ENCODE assay signal across 8 cellular contexts in the genomic region with DNA sequence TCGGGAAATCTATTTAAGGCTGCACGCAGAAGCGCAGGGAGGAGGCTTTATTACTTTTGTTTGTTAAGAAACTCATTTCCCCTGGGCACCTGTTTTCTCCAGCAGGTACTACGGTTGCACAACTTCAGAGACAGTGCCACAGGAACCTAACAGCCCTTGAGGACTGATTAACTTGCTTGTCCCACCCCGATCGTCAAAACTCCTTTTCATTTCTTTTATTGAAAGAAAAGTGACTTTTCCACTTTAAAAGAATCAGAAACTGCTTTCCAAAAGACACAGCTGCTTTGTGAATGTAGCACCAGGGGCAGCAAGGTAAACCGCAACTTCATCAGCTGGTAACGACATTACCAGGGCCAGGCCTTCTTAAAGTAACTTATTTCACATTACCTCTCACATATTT. TPM values are rescaled to one million over a fixed set of nuclear protein-coding genes. Genes with fewer than 3 reads are reported as not detected.
DNase-seq lines count a peak whose midpoint lies in the region; ATAC-seq, FAIRE-seq and TF ChIP-seq lines count a peak whose summit lies in the region.

No MANE protein-coding gene starts in this region.

- no peaks in the 10 kb centered on the region for H3K9me3 Mint-ChIP-seq in activated CD8-positive, alpha-beta memory T cell treated with anti-CD3 and anti-CD28 coated beads, Interleukin-2, amount 10 ng/mL, durations not matched to agents 7 days and 5 days (ENCODE audit: low read depth)

- no peaks in the 10 kb centered on the region for H3K27me3 ChIP-seq in foreskin keratinocyte
- no peaks in the 10 kb centered on the region for H3K27me3 ChIP-seq in skeletal muscle satellite cell (ENCODE audit: control insufficient read depth, insufficient read depth, low read length)

- no peak for FAIRE-seq in urothelium cell line (lab: Jason Lieb, UNC)

- peak overlapping the region; percentile 100 for H3K4me3 ChIP-seq in skeletal muscle satellite cell (ENCODE audit: low read length)

- no peak for ATAC-seq in activated CD8-positive, alpha-beta memory T cell treated with anti-CD3 and anti-CD28 coated beads, Interleukin-2, amount 10 ng/mL, durations not matched to agents 7 days and 5 days
- ATAC-seq in foreskin keratinocyte (no peak), GM18873 (IDR thresholded peaks at IDR 0.05; ENCODE audit: low FRiP score, unreplicated experiment) (no peak)

- peak overlapping the region; percentile 83 for H3K27ac ChIP-seq in foreskin keratinocyte

- peaks cover 54% of the 10 kb centered on the region for H3K4me1 Mint-ChIP-seq in activated CD8-positive, alpha-beta memory T cell treated with anti-CD3 and anti-CD28 coated beads, Interleukin-2, amount 10 ng/mL, durations not matched to agents 7 days and 5 days

- H3K9ac ChIP-seq in skeletal muscle satellite cell (ENCODE audit: low read depth, low read length) = peak overlapping the region; percentile 97

- peaks cover 24% of the 10 kb centered on the region for H3K4me1 ChIP-seq in foreskin keratinocyte
- peaks cover 53% of the 10 kb centered on the region for H3K4me1 ChIP-seq in skeletal muscle satellite cell (ENCODE audit: control insufficient read depth, insufficient read depth, low read length)

- peaks cover 31% of the 10 kb centered on the region for H3K36me3 Mint-ChIP-seq in activated CD8-positive, alpha-beta memory T cell treated with anti-CD3 and anti-CD28 coated beads, Interleukin-2, amount 10 ng/mL, durations not matched to agents 7 days and 5 days

- TF ChIP-seq CTCF in foreskin keratinocyte (conservative IDR thresholded peaks at IDR 0.05) = no peak

- H3K36me3 ChIP-seq in skeletal muscle satellite cell (ENCODE audit: insufficient read depth, low read length) = peaks cover 21% of the 10 kb centered on the region

- no peaks in the 10 kb centered on the region for H3K27me3 Mint-ChIP-seq in activated CD8-positive, alpha-beta memory T cell treated with anti-CD3 and anti-CD28 coated beads, Interleukin-2, amount 10 ng/mL, durations not matched to agents 7 days and 5 days

- no peaks in the 10 kb centered on the region for H3K9me3 ChIP-seq in skeletal muscle satellite cell (replicated peaks; ENCODE audit: low read length)

- peak overlapping the region; percentile 91 for H3K27ac Mint-ChIP-seq in activated CD8-positive, alpha-beta memory T cell treated with anti-CD3 and anti-CD28 coated beads, Interleukin-2, amount 10 ng/mL, durations not matched to agents 7 days and 5 days

- CTCF ChIA-PET in activated CD8-positive, alpha-beta memory T cell treated with anti-CD3 and anti-CD28 coated beads, Interleukin-2, amount 10 ng/mL, durations not matched to agents 7 days and 5 days (lab: Charles Lee) = interaction anchor here (0.7 to 2.6 kb wide), 7 partner anchors 8 to 201 kb away, joined by 3 to 15 read pairs (median 6); no protein-coding TSS in a partner anchor

- H3K4me2 ChIP-seq in skeletal muscle satellite cell (ENCODE audit: low read length) = peak overlapping the region; percentile 96

- DNase-seq in activated CD8-positive, alpha-beta memory T cell treated with anti-CD3 and anti-CD28 coated beads, Interleukin-2, amount 10 ng/mL, durations not matched to agents 7 days and 5 days = peak; percentile 51
- DNase-seq in activated CD8-positive, alpha-beta memory T cell treated with anti-CD3 and anti-CD28 coated beads, Interleukin-2, amount 50 U/mL, for 48 hours = no peak
- DNase-seq in SW480 (ENCODE audit: low spot score) = peak; percentile 31
- DNase-seq in foreskin keratinocyte = peak in 1 of 2 donors; percentile 32
- DNase-seq in urothelium cell line (ENCODE audit: low spot score) = no peak
- DNase-seq in ureter (ENCODE audit: low spot score) = no peak

- peak overlapping the region; percentile 90 for H3K4me3 Mint-ChIP-seq in activated CD8-positive, alpha-beta memory T cell treated with anti-CD3 and anti-CD28 coated beads, Interleukin-2, amount 10 ng/mL, durations not matched to agents 7 days and 5 days

RNA-seq across cellular contexts. Expression of gene ANKRD10, which starts 1.5 kb away (rescaled TPM):
- 100 to 1,000 TPM; 120 to 143 TPM for total RNA-seq in activated CD8-positive, alpha-beta memory T cell treated with anti-CD3 and anti-CD28 coated beads, Interleukin-2, amount 10 ng/mL, durations not matched to agents 7 days and 5 days
- total RNA-seq in foreskin keratinocyte (29.5 and 32.9 TPM in 2 replicates), ureter (138 TPM)
- 11.0 and 13.3 TPM in 2 replicates for polyA plus RNA-seq in foreskin keratinocyte
- 44.1 and 46.9 TPM in 2 replicates for total RNA-seq in skeletal muscle satellite cell (2012; rRNA removed)

Comparison
In these comparisons a context has a peak if more than half of its experiments do, and no peak if none do; other contexts are left out.
1. DNase-seq: peak in activated CD8-positive, alpha-beta memory T cell treated with anti-CD3 and anti-CD28 coated beads, Interleukin-2, amount 10 ng/mL, durations not matched to agents 7 days and 5 days (single experiment) and SW480 (single experiment); none in activated CD8-positive, alpha-beta memory T cell treated with anti-CD3 and anti-CD28 coated beads, Interleukin-2, amount 50 U/mL, for 48 hours (single experiment), urothelium cell line (single experiment) and ureter (single experiment).